8 cellular contexts compared by ENCODE assay signal in the genomic region with DNA sequence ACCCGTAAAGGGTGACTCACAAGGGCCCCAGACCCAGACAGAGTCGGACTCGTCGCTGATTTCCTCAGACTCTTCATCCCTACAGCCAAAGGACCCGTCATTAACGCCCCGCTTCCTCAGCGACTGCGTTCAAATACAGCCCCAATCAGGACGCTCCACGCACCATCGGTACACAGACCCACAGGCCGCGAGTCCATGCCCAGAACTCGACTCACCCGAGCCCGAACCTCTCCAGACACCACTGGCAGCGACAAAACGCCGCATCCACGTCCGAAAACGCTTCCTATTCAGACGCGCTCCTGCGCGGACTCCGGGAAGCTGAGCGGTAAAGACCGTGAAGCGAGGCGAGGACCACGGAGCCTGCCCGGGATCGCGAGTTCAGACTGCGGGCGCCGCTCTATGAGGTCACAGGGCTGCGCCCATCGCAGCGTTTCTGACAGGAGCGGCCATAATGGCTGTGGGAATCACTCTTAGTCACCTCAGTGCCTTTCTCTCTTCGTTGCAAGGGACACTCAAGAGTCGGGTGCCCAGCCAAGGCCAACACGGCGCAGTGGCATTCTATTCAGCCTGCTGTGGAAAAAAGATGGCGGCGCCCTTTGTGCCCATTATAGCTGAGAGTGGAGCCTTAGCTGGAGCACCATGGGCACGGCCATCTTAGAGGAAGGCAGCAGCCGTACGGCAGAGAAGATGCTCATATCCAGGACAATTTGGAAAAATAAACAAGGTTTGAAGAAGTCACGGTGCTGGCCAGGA. TPM values are rescaled to one million over a fixed set of nuclear protein-coding genes. Genes with fewer than 3 reads are reported as not detected.
DNase-seq lines count a peak whose midpoint lies in the region; ATAC-seq and TF ChIP-seq lines count a peak whose summit lies in the region.

A gene (minus strand): TSS at position 353 of the 753 bp plus-strand sequence. CDS start 2,634 bp downstream, outside the sequence.

- H3K27ac ChIP-seq in heart right ventricle = peak within 1 kb of the TSS; percentile 24 to 94 (median 92)

- no peak for TF ChIP-seq CTCF in GM12865 (IDR thresholded peaks at IDR 0.05; ENCODE audit: insufficient read depth, low read depth, low read length, missing control alignments)
- TF ChIP-seq CTCF in heart right ventricle (IDR thresholded peaks at IDR 0.05) = peak in 1 of 9 donors; percentile 16
- TF ChIP-seq CTCF in type B pancreatic cell (conservative IDR thresholded peaks at IDR 0.05) = no peak

- H3K9me3 ChIP-seq in heart right ventricle = peaks cover 0 to 69% (median 28%) of the 10 kb centered on the region in 11 donors

- DNase-seq in GM12865 (ENCODE audit: low read depth) = peak; percentile 91
- DNase-seq in NCI-H1417 (lab: John Stamatoyannopoulos, UW) = peak; percentile 89 to 94 (median 92)
- DNase-seq in T-helper 1 cell = peak; percentile 48 to 86 (median 72)
- peak; percentile 85 for DNase-seq in amniotic epithelial cell (ENCODE audit: low read depth)
- DNase-seq in heart right ventricle = peak; percentile 86 to 90
- DNase-seq in posterior cingulate gyrus = peak; percentile 82 to 98 (median 88)
- DNase-seq in type B pancreatic cell (ENCODE audit: extremely low spot score, unreplicated experiment) = peak; percentile 90

- H3K36me3 ChIP-seq in heart right ventricle = peaks cover 0 to 46% (median 33%) of the 10 kb centered on the region in 9 donors

- H3K4me3 ChIP-seq in GM12865 (ENCODE audit: low read depth, low read length) = peak within 1 kb of the TSS; percentile 64
- H3K4me3 ChIP-seq in heart right ventricle = peak within 1 kb of the TSS; percentile 47 to 88 (median 78)

- peak within 1 kb of the TSS; percentile 96 for H3K4me3 Mint-ChIP-seq in type B pancreatic cell

- 0 to 1% methylated on average over 53 of the region's 53 CpGs for WGBS in heart right ventricle, 2 donors

- H3K4me1 Mint-ChIP-seq in type B pancreatic cell (ENCODE audit: unreplicated experiment) = peaks cover 19% of the 10 kb centered on the region

- H3K27me3 Mint-ChIP-seq in type B pancreatic cell = no peaks in the 10 kb centered on the region

- intact Hi-C loops in heart right ventricle (cut with DNase I) = loop anchor here in 4 of 10 donors (1.0 to 2.0 kb wide), 3 partner anchors 19 to 101 kb away; a partner anchor contains a TSS
- intact Hi-C loops in posterior cingulate gyrus (cut with DNase I) = loop anchor here (1.0 kb wide), 1 partner anchor 20 kb away; a partner anchor contains a TSS

- H3K27me3 ChIP-seq in heart right ventricle = no peaks in the 10 kb centered on the region

- peak within 1 kb of the TSS; percentile 98 for H3K27ac Mint-ChIP-seq in type B pancreatic cell

- peaks cover 0 to 21% (median 15%) of the 10 kb centered on the region in 9 donors for H3K4me1 ChIP-seq in heart right ventricle

- ATAC-seq in HG02623 (IDR thresholded peaks at IDR 0.05; ENCODE audit: unreplicated experiment) = peak; percentile 82
- ATAC-seq in heart right ventricle = peak; percentile 98 to 99 (median 98)

- peaks cover 10% of the 10 kb centered on the region for H3K9me3 Mint-ChIP-seq in type B pancreatic cell

- H3K36me3 Mint-ChIP-seq in type B pancreatic cell = peaks cover 65% of the 10 kb centered on the region

RNA-seq across cellular contexts. Expression of the gene that starts here (rescaled TPM):
- 1 to 10 TPM; 6.1 to 8.4 (median 6.8) TPM for total RNA-seq in heart right ventricle
- 1 to 10 TPM; 3.0 to 3.4 TPM for polyA plus RNA-seq in heart right ventricle
- total RNA-seq in type B pancreatic cell (ENCODE audit: low replicate concordance) = 10.4 and 14.0 TPM in 2 replicates

Comparison
In these comparisons a context has a peak if more than half of its experiments do, and no peak if none do; other contexts are left out.
1. Peak in every context shown above with its lines: DNase-seq, ATAC-seq, H3K4me3 ChIP-seq and H3K27ac ChIP-seq.